ENCODE assay signal across 16 cellular contexts in the genomic region with DNA sequence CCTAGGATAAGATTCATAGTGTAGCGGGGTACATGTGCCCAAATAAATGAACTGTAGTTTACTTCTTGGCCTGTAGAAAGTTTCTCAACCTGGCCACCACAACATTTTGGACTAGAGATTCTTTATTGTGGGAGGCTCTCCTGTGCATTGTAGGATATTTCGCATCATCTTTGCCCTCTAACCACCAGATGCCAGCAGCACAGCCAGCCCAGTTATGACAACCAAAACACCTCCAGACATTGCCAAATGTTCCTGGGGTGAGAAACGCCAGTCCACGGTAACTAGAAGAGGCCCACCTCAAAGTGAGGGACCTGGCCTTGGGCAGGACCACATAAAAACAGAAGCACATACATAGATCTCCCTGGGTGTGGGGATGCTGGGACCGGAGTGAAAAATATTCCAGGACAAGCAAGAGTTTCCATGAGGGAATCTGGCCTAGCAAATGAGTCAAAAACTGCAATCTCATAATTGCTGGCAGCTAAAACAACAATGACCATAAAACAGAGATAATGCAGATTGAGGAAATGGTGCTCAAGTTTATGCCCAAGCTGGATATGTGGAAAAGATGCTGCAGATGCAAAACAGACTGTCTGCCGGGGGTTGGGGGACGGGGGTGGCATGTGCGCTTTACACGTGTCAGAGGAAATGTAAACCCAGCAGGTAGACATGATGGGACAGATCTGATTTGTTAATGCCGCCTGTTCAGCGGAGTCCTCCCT. TPM values are rescaled to one million over a fixed set of nuclear protein-coding genes. Genes with fewer than 3 reads are reported as not detected.
DNase-seq lines count a peak whose midpoint lies in the region; ATAC-seq, FAIRE-seq and TF ChIP-seq lines count a peak whose summit lies in the region.
"Had no signal": no experiment of that assay in that cellular context is flagged by ENCODE, and none has a peak within 500 bp of the region (broad histone marks: within the 10 kb centered on the region; RNA-seq: fewer than 3 reads in every experiment).

No MANE protein-coding gene starts in this region.

- no peak for FAIRE-seq in astrocyte (lab: Jason Lieb, UNC)
- FAIRE-seq: G401.6 had no signal

- H3K4me3 ChIP-seq in CD4-positive, CD25-positive, alpha-beta regulatory T cell (ENCODE audit: low read depth, low read length) = no peak overlapping the region
- no peak overlapping the region for H3K4me3 ChIP-seq in astrocyte (ENCODE audit: insufficient read depth, low read depth, low read length)
- no peak overlapping the region for H3K4me3 ChIP-seq in mesenchymal stem cell (ENCODE audit: insufficient read depth in 1 of 2, low read depth in 1 of 2, low read length in 2 of 2)
- H3K4me3 ChIP-seq in neural progenitor cell = no peak overlapping the region
- H3K4me3 ChIP-seq: cardiac muscle cell, hepatocyte, thoracic aorta had no signal

- H3F3A ChIP-seq in neural progenitor cell (ENCODE audit: low read depth) = peaks cover 4% of the 10 kb centered on the region

- H3K4me2 ChIP-seq in astrocyte (ENCODE audit: low read length) = no peak overlapping the region
- H3K4me2 ChIP-seq in mesenchymal stem cell (ENCODE audit: low read length, poor library complexity, severe bottlenecking) = no peak overlapping the region
- no peak overlapping the region for H3K4me2 ChIP-seq in neural progenitor cell
- H3K4me2 ChIP-seq: hepatocyte had no signal

- no peak overlapping the region for H3K18ac ChIP-seq in mesenchymal stem cell (ENCODE audit: low read depth in 1 of 2, low read length in 2 of 2)

- peak overlapping the region in 1 of 2 experiments; percentile 60 for H2BK12ac ChIP-seq in mesenchymal stem cell (ENCODE audit: low read length in 2 of 2)

- no peak overlapping the region for H2BK5ac ChIP-seq in mesenchymal stem cell (ENCODE audit: low read depth, low read length, poor library complexity, severe bottlenecking)

- peak overlapping the region; percentile 6 for H4K91ac ChIP-seq in mesenchymal stem cell (ENCODE audit: low read length)

- H3K27ac ChIP-seq in CD4-positive, CD25-positive, alpha-beta regulatory T cell (ENCODE audit: insufficient read depth, low read length, poor library complexity, severe bottlenecking) = no peak overlapping the region
- no peak overlapping the region for H3K27ac ChIP-seq in astrocyte (ENCODE audit: low read depth, low read length)
- H3K27ac ChIP-seq in mesenchymal stem cell (ENCODE audit: low read length, poor library complexity, severe bottlenecking) = no peak overlapping the region
- no peak overlapping the region for H3K27ac ChIP-seq in neural progenitor cell
- H3K27ac ChIP-seq: cardiac muscle cell, hepatocyte, thoracic aorta had no signal

- no peak for ATAC-seq in CD4-positive, CD25-positive, alpha-beta regulatory T cell (ENCODE audit: low read depth in 2 of 2)
- ATAC-seq: activated CD4-positive, CD25-positive, alpha-beta regulatory T cell treated with anti-CD3 and anti-CD28 coated beads, Interleukin-2, amount 50 U/mL, for 24 hours had no signal

- H3K9ac ChIP-seq in astrocyte (ENCODE audit: low read length) (no peak overlapping the region), mesenchymal stem cell (ENCODE audit: low read length) (peak overlapping the region; percentile 60), neural progenitor cell (no peak overlapping the region)

- peak overlapping the region in 1 of 4 donors; percentile 26 for H3K4me3 Mint-ChIP-seq in CD4-positive, CD25-positive, alpha-beta regulatory T cell
- no peak overlapping the region for H3K4me3 Mint-ChIP-seq in astrocyte (ENCODE audit: unreplicated experiment)
- H3K4me3 Mint-ChIP-seq in neural progenitor cell = no peak overlapping the region

- H3K27ac Mint-ChIP-seq in CD4-positive, CD25-positive, alpha-beta regulatory T cell = peak overlapping the region; percentile 17 to 94 (median 76)
- H3K27ac Mint-ChIP-seq in astrocyte (ENCODE audit: unreplicated experiment) (no peak overlapping the region), neural progenitor cell (no peak overlapping the region)

- no peak overlapping the region for H3K23ac ChIP-seq in mesenchymal stem cell (ENCODE audit: low read length in 2 of 2)

- H4K20me1 ChIP-seq in astrocyte (ENCODE audit: insufficient read depth, low read length) = no peaks in the 10 kb centered on the region
- H4K20me1 ChIP-seq in neural progenitor cell (ENCODE audit: low read depth) = no peaks in the 10 kb centered on the region

- H2AK5ac ChIP-seq in mesenchymal stem cell (ENCODE audit: low read length, severe bottlenecking) = no peak overlapping the region

- no peaks in the 10 kb centered on the region for H3K9me3 ChIP-seq in CD4-positive, CD25-positive, alpha-beta regulatory T cell (ENCODE audit: control insufficient read depth in 2 of 2, low read length in 2 of 2)
- H3K9me3 ChIP-seq in astrocyte (ENCODE audit: insufficient read depth, low read depth, low read length) (no peaks in the 10 kb centered on the region), mesenchymal stem cell (ENCODE audit: control insufficient read depth, low read length) (no peaks in the 10 kb centered on the region), neural progenitor cell (ENCODE audit: low read depth) (no peaks in the 10 kb centered on the region)
- H3K9me3 ChIP-seq: thoracic aorta had no signal

- H2BK120ac ChIP-seq in mesenchymal stem cell (ENCODE audit: low read depth, low read length) = no peak overlapping the region

- H3K14ac ChIP-seq in mesenchymal stem cell (ENCODE audit: low read length in 2 of 2) = no peak overlapping the region

- H3K79me2 ChIP-seq in astrocyte (ENCODE audit: insufficient read depth, low read length) = no peaks in the 10 kb centered on the region
- no peaks in the 10 kb centered on the region for H3K79me2 ChIP-seq in neural progenitor cell (ENCODE audit: low read depth)

- H3K36me3 ChIP-seq in CD4-positive, CD25-positive, alpha-beta regulatory T cell (ENCODE audit: control insufficient read depth, insufficient read depth, low read length) = peaks cover 38% of the 10 kb centered on the region
- no peaks in the 10 kb centered on the region for H3K36me3 ChIP-seq in astrocyte (ENCODE audit: insufficient read depth, low read length)
- peaks cover 0 to 9% of the 10 kb centered on the region in 2 experiments for H3K36me3 ChIP-seq in mesenchymal stem cell (ENCODE audit: control insufficient read depth in 1 of 2, insufficient read depth in 2 of 2, low read depth in 1 of 2, low read length in 2 of 2)
- H3K36me3 ChIP-seq in neural progenitor cell = no peaks in the 10 kb centered on the region
- H3K36me3 ChIP-seq: cardiac muscle cell, thoracic aorta had no signal

- no peaks in the 10 kb centered on the region for H3K27me3 Mint-ChIP-seq in CD4-positive, CD25-positive, alpha-beta regulatory T cell
- H3K27me3 Mint-ChIP-seq in astrocyte (ENCODE audit: low read depth, unreplicated experiment) (no peaks in the 10 kb centered on the region), neural progenitor cell (ENCODE audit: insufficient read depth, low read depth) (no peaks in the 10 kb centered on the region)

- H3K9me3 Mint-ChIP-seq in CD4-positive, CD25-positive, alpha-beta regulatory T cell = no peaks in the 10 kb centered on the region
- peaks cover 2% of the 10 kb centered on the region for H3K9me3 Mint-ChIP-seq in astrocyte (ENCODE audit: unreplicated experiment)
- no peaks in the 10 kb centered on the region for H3K9me3 Mint-ChIP-seq in neural progenitor cell

- no peak for DNase-seq in CD4-positive, CD25-positive, alpha-beta regulatory T cell
- DNase-seq in EH (ENCODE audit: low read depth) (peak; percentile 34), astrocyte (ENCODE audit: low read depth) (peak; percentile 64), mesenchymal stem cell (peak; percentile 43), neural progenitor cell (ENCODE audit: low spot score) (no peak), NCI-H2029 treated with DMSO at 0.1 percent for 48 hours (lab: John Stamatoyannopoulos, UW) (no peak), cerebellar nuclear complex (lab: John Stamatoyannopoulos, UW) (no peak)
- DNase-seq: NCI-H2029, NCI-H748 treated with DMSO at 0.1 percent for 48 hours, RPMI8226, T-helper 1 cell had no signal

- no peak overlapping the region for H3K4ac ChIP-seq in mesenchymal stem cell (ENCODE audit: low read depth in 1 of 2, low read length in 2 of 2)

- H3K4me1 Mint-ChIP-seq in CD4-positive, CD25-positive, alpha-beta regulatory T cell = peaks cover 33 to 93% (median 62%) of the 10 kb centered on the region in 4 donors
- H3K4me1 Mint-ChIP-seq in astrocyte (ENCODE audit: low read depth, unreplicated experiment) = peaks cover 12% of the 10 kb centered on the region
- H3K4me1 Mint-ChIP-seq in neural progenitor cell = peaks cover 8% of the 10 kb centered on the region

- no peak overlapping the region for H4K8ac ChIP-seq in mesenchymal stem cell (ENCODE audit: low read length)

- WGBS in mesenchymal stem cell = 88% methylated on average over 11 of the region's 11 CpGs

- peaks cover 21% of the 10 kb centered on the region for H3K4me1 ChIP-seq in CD4-positive, CD25-positive, alpha-beta regulatory T cell (ENCODE audit: control insufficient read depth, insufficient read depth, low read length, poor library complexity, severe bottlenecking)
- peaks cover 10% of the 10 kb centered on the region for H3K4me1 ChIP-seq in astrocyte (ENCODE audit: insufficient read depth, low read length)
- H3K4me1 ChIP-seq in mesenchymal stem cell (ENCODE audit: control insufficient read depth, insufficient read depth, low read depth, low read length) = peaks cover 4% of the 10 kb centered on the region
- peaks cover 11% of the 10 kb centered on the region for H3K4me1 ChIP-seq in neural progenitor cell

- H3K36me3 Mint-ChIP-seq in CD4-positive, CD25-positive, alpha-beta regulatory T cell = peaks cover 67% of the 10 kb centered on the region
- H3K36me3 Mint-ChIP-seq in astrocyte (ENCODE audit: low read depth, unreplicated experiment) = peaks cover 6% of the 10 kb centered on the region
- no peaks in the 10 kb centered on the region for H3K36me3 Mint-ChIP-seq in neural progenitor cell

- no peak overlapping the region for H2BK15ac ChIP-seq in mesenchymal stem cell (ENCODE audit: low read depth, poor library complexity, severe bottlenecking)

- TF ChIP-seq CTCF in astrocyte (IDR thresholded peaks at IDR 0.05; ENCODE audit: insufficient read depth, low read depth, low read length) (no peak), neural progenitor cell (IDR thresholded peaks at IDR 0.05) (no peak)

- no peak overlapping the region for H2AFZ ChIP-seq in astrocyte (ENCODE audit: low read depth, low read length)
- H2AFZ ChIP-seq in mesenchymal stem cell (ENCODE audit: low read depth, low read length) = no peak overlapping the region
- H2AFZ ChIP-seq in neural progenitor cell (replicated peaks) = no peak overlapping the region
- H2AFZ ChIP-seq: hepatocyte had no signal

- H3K79me1 ChIP-seq in mesenchymal stem cell (replicated peaks; ENCODE audit: low read length, poor library complexity, severe bottlenecking) = no peaks in the 10 kb centered on the region

- no peaks in the 10 kb centered on the region for H3K27me3 ChIP-seq in CD4-positive, CD25-positive, alpha-beta regulatory T cell (ENCODE audit: control insufficient read depth, insufficient read depth, low read length)
- H3K27me3 ChIP-seq in astrocyte (ENCODE audit: insufficient read depth, low read length) (no peaks in the 10 kb centered on the region), mesenchymal stem cell (ENCODE audit: control insufficient read depth in 1 of 2, insufficient read depth in 1 of 2, low read length in 2 of 2) (no peaks in the 10 kb centered on the region), neural progenitor cell (no peaks in the 10 kb centered on the region)
- H3K27me3 ChIP-seq: cardiac muscle cell, hepatocyte had no signal

RNA-seq across cellular contexts. Expression of a gene that starts 39.7 kb away (rescaled TPM):
- total RNA-seq in CD4-positive, CD25-positive, alpha-beta regulatory T cell = 101 TPM
- 100 to 1,000 TPM in 3 of 4 donors, 10 to 100 TPM in 1; 87.8 to 137 (median 105) TPM for polyA plus RNA-seq in CD4-positive, CD25-positive, alpha-beta regulatory T cell
- 13.7 and 14.9 TPM in 2 replicates for total RNA-seq in astrocyte
- polyA plus RNA-seq in mesenchymal stem cell (2013, experiment 1 of 2) = 15.6 TPM
- 14.8 TPM for polyA plus RNA-seq in mesenchymal stem cell (2013, experiment 2 of 2)
- total RNA-seq in neural progenitor cell (ENCODE audit: low replicate concordance) = 0.52 and 2.9 TPM in 2 replicates

Comparison
In these comparisons a context has a peak if more than half of its experiments do, and no peak if none do; other contexts are left out.
1. DNase-seq: peak in EH (single experiment), astrocyte (single experiment) and mesenchymal stem cell (single experiment); none in CD4-positive, CD25-positive, alpha-beta regulatory T cell (0 of 3), neural progenitor cell (single experiment), NCI-H2029 treated with DMSO at 0.1 percent for 48 hours (single experiment) and cerebellar nuclear complex (0 of 2).
2. H3K27ac Mint-ChIP-seq: peak in CD4-positive, CD25-positive, alpha-beta regulatory T cell (3 of 3); none in astrocyte (single experiment) and neural progenitor cell (single experiment).